In the genomic region with DNA sequence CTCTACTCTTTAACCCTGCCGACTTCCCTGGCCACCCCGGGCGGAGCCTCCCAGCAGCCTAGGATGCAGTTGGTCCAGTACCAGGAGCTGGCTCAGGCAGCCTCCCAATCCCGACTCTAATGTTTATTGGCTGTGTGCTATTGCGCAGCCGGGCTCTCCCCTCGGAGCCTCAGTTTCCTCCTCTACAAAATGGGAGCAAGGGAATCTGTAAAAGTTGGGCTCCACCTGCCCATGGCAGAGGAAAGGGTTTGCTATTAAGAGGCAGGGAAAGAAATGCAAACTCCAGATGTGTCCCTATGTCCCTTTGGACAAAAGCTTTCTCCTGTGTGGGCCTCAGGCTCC, we compare ENCODE assay signal across 28 cellular contexts.
"Had no signal": no experiment of that assay in that cellular context is flagged by ENCODE, and none has a peak within 500 bp of the region (broad histone marks: within the 10 kb centered on the region; RNA-seq: fewer than 3 reads in every experiment).

No MANE protein-coding gene starts in this region.

- ATAC-seq: activated CD4-positive, CD25-positive, alpha-beta regulatory T cell treated with anti-CD3 and anti-CD28 coated beads, Interleukin-2, amount 50 U/mL, for 24 hours; effector memory CD8-positive, alpha-beta T cell; left colon; pancreas; stimulated activated naive B cell treated with anti-CD40 and anti-IgM and Interleukin-4, amounts not matched to agents 10 μg/mL and 1 μg/mL and 100 μg/mL, for 72 hours; upper lobe of right lung had no signal

- H3K36me3 ChIP-seq: ascending aorta, cardiac muscle cell, colonic mucosa, gastroesophageal sphincter, pancreas, prostate gland, stomach, thyroid gland, upper lobe of right lung had no signal

- H3K4me1 Mint-ChIP-seq: activated naive CD4-positive, alpha-beta T cell treated with anti-CD3 and anti-CD28 coated beads, Interleukin-2, amount 10 ng/mL, durations not matched to agents 7 days and 5 days; activated naive CD8-positive, alpha-beta T cell treated with anti-CD3 and anti-CD28 coated beads, Interleukin-2, amount 10 ng/mL, durations not matched to agents 7 days and 5 days; immature natural killer cell; stimulated activated naive B cell treated with anti-CD40 and anti-IgM and Interleukin-4, amounts not matched to agents 10 μg/mL and 1 μg/mL and 100 μg/mL, for 72 hours had no signal

- H3K4me3 ChIP-seq: ascending aorta, cardiac muscle cell, colonic mucosa, gastroesophageal sphincter, pancreas, prostate gland, smooth muscle cell, stomach, thyroid gland, upper lobe of right lung had no signal

- H3K9me3 Mint-ChIP-seq: activated naive CD4-positive, alpha-beta T cell treated with anti-CD3 and anti-CD28 coated beads, Interleukin-2, amount 10 ng/mL, durations not matched to agents 7 days and 5 days; activated naive CD8-positive, alpha-beta T cell treated with anti-CD3 and anti-CD28 coated beads, Interleukin-2, amount 10 ng/mL, durations not matched to agents 7 days and 5 days; effector memory CD8-positive, alpha-beta T cell; immature natural killer cell; stimulated activated naive B cell treated with anti-CD40 and anti-IgM and Interleukin-4, amounts not matched to agents 10 μg/mL and 1 μg/mL and 100 μg/mL, for 72 hours had no signal

- H3K36me3 Mint-ChIP-seq: activated naive CD4-positive, alpha-beta T cell treated with anti-CD3 and anti-CD28 coated beads, Interleukin-2, amount 10 ng/mL, durations not matched to agents 7 days and 5 days; activated naive CD8-positive, alpha-beta T cell treated with anti-CD3 and anti-CD28 coated beads, Interleukin-2, amount 10 ng/mL, durations not matched to agents 7 days and 5 days; brain; immature natural killer cell; stimulated activated naive B cell treated with anti-CD40 and anti-IgM and Interleukin-4, amounts not matched to agents 10 μg/mL and 1 μg/mL and 100 μg/mL, for 72 hours had no signal

- H3K27ac Mint-ChIP-seq: activated naive CD4-positive, alpha-beta T cell treated with anti-CD3 and anti-CD28 coated beads, Interleukin-2, amount 10 ng/mL, durations not matched to agents 7 days and 5 days; activated naive CD8-positive, alpha-beta T cell treated with anti-CD3 and anti-CD28 coated beads, Interleukin-2, amount 10 ng/mL, durations not matched to agents 7 days and 5 days; effector memory CD8-positive, alpha-beta T cell; immature natural killer cell; nephron; stimulated activated naive B cell treated with anti-CD40 and anti-IgM and Interleukin-4, amounts not matched to agents 10 μg/mL and 1 μg/mL and 100 μg/mL, for 72 hours had no signal

- H3K27ac ChIP-seq: ascending aorta, cardiac muscle cell, colonic mucosa, gastroesophageal sphincter, pancreas, prostate gland, stomach, thyroid gland, upper lobe of right lung had no signal

- DNase-seq: activated CD4-positive, alpha-beta T cell treated with anti-CD3 and anti-CD28 coated beads for 48 hours; activated CD4-positive, alpha-beta T cell treated with anti-CD3 and anti-CD28 coated beads, Interleukin-2, amount 50 U/mL, for 48 hours; activated CD8-positive, alpha-beta memory T cell treated with anti-CD3 and anti-CD28 coated beads, Interleukin-2, amount 50 U/mL, for 4 hours; activated gamma-delta T cell; activated naive CD4-positive, alpha-beta T cell treated with anti-CD3 and anti-CD28 coated beads, Interleukin-2, amount 10 ng/mL, durations not matched to agents 7 days and 5 days; activated naive CD8-positive, alpha-beta T cell treated with anti-CD3 and anti-CD28 coated beads, Interleukin-2, amount 10 ng/mL, durations not matched to agents 7 days and 5 days; activated T-cell treated with anti-CD3 and anti-CD28 coated beads, Interleukin-2, amount 50 U/mL, for 1 hour; cerebellar nuclear complex; colonic mucosa; effector memory CD8-positive, alpha-beta T cell; immature natural killer cell; left colon; mammary epithelial cell; stimulated activated CD4-positive, alpha-beta T cell treated with anti-CD3 and anti-CD28 coated beads, Interleukin-15, amount 100 ng/mL, for 24 hours; stimulated activated CD4-positive, alpha-beta T cell treated with anti-CD3 and anti-CD28 coated beads, Interleukin-2, amount 100 ng/mL, for 24 hours; stimulated activated naive B cell treated with anti-CD40 and anti-IgM and Interleukin-4, amounts not matched to agents 10 μg/mL and 1 μg/mL and 100 μg/mL, for 72 hours; stomach; upper lobe of right lung had no signal

- H3K9me3 ChIP-seq: ascending aorta, colonic mucosa, gastroesophageal sphincter, pancreas, prostate gland, stomach, thyroid gland, upper lobe of right lung had no signal

- H3K4me1 ChIP-seq: ascending aorta, colonic mucosa, pancreas, prostate gland, thyroid gland, upper lobe of right lung had no signal

- H3K27me3 ChIP-seq: ascending aorta, cardiac muscle cell, thyroid gland, upper lobe of right lung had no signal

- H3K4me3 Mint-ChIP-seq: activated naive CD4-positive, alpha-beta T cell treated with anti-CD3 and anti-CD28 coated beads, Interleukin-2, amount 10 ng/mL, durations not matched to agents 7 days and 5 days; activated naive CD8-positive, alpha-beta T cell treated with anti-CD3 and anti-CD28 coated beads, Interleukin-2, amount 10 ng/mL, durations not matched to agents 7 days and 5 days; effector memory CD8-positive, alpha-beta T cell; nephron; stimulated activated naive B cell treated with anti-CD40 and anti-IgM and Interleukin-4, amounts not matched to agents 10 μg/mL and 1 μg/mL and 100 μg/mL, for 72 hours had no signal
